ENCODE assay signal across 18 cellular contexts in the genomic region with DNA sequence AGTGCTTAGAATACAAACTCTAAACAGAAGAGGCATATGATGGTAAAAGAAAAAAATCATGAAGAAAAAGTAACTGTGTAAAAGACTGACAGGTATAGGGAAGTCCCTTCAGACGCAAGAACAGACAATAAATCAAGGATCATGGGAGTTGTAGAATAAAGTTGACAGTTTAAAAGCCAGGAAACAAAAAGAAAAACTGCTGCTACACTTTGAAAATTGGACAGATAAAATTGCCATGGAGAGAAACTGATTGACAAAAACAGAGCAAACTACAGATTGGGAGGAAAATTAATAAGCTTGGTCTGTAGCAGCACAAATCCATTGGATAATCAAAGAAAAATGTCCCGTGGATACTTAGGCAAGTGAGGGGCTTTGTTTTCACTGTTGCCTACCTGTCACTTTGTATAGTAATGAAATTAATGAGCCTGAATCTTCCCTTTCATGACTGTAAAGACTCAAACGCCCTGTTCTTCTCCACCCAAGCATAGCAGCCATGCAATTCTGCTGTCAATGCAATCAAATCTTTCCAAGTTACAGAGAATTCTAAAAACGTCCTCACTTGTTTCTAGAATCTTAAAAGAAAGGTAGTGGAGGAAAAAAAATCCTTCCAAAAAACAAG.
"Had no signal": no experiment of that assay in that cellular context is flagged by ENCODE, and none has a peak within 500 bp of the region (broad histone marks: within the 10 kb centered on the region; RNA-seq: fewer than 3 reads in every experiment).

No MANE protein-coding gene starts in this region.

- ATAC-seq: activated CD8-positive, alpha-beta T cell treated with anti-CD3 and anti-CD28 coated beads, Interleukin-2, amount 10 ng/mL, durations not matched to agents 7 days and 5 days; activated naive CD4-positive, alpha-beta T cell treated with anti-CD3 and anti-CD28 coated beads, Interleukin-2, amount 50 U/mL, for 72 hours; activated T-cell treated with anti-CD3 and anti-CD28 coated beads, Interleukin-2, amount 50 U/mL, for 72 hours; gastrocnemius medialis; left colon; naive thymus-derived CD4-positive, alpha-beta T cell; WTC11 had no signal

- H3K4me1 Mint-ChIP-seq: central memory CD8-positive, alpha-beta T cell; naive thymus-derived CD4-positive, alpha-beta T cell had no signal

- DNase-seq: activated CD8-positive, alpha-beta T cell treated with anti-CD3 and anti-CD28 coated beads, Interleukin-2, amount 10 ng/mL, durations not matched to agents 7 days and 5 days; activated naive CD4-positive, alpha-beta T cell; activated T-cell treated with anti-CD3 and anti-CD28 coated beads for 4 hours; activated T-cell treated with anti-CD3 and anti-CD28 coated beads, Interleukin-2, amount 50 U/mL, for 72 hours; gastrocnemius medialis; glutamatergic neuron; left colon; midbrain; naive thymus-derived CD4-positive, alpha-beta T cell; stimulated activated CD4-positive, alpha-beta T cell treated with anti-CD3 and anti-CD28 coated beads, Interleukin-1b, Interleukin-23, amount 100 ng/mL, for 48 hours; stimulated activated CD4-positive, alpha-beta T cell treated with anti-CD3 and anti-CD28 coated beads, Interleukin-4, amount 100 ng/mL, for 4 hours; stimulated activated naive CD4-positive, alpha-beta T cell; T-helper 2 cell; tibial artery had no signal

- H3K4me3 Mint-ChIP-seq: activated CD8-positive, alpha-beta T cell treated with anti-CD3 and anti-CD28 coated beads, Interleukin-2, amount 10 ng/mL, durations not matched to agents 7 days and 5 days; activated T-cell treated with anti-CD3 and anti-CD28 coated beads, Interleukin-2, amount 50 U/mL, for 72 hours; central memory CD8-positive, alpha-beta T cell; dendritic cell treated with granulocyte-macrophage colony-stimulating factor and Interleukin-4, amounts not matched to agents 40 ng/mL and 50 ng/mL, for 4 days; naive thymus-derived CD4-positive, alpha-beta T cell; WTC11 had no signal

- H3K27ac Mint-ChIP-seq: activated CD8-positive, alpha-beta T cell treated with anti-CD3 and anti-CD28 coated beads, Interleukin-2, amount 10 ng/mL, durations not matched to agents 7 days and 5 days; activated naive CD4-positive, alpha-beta T cell treated with anti-CD3 and anti-CD28 coated beads, Interleukin-2, amount 50 U/mL, for 72 hours; activated T-cell treated with anti-CD3 and anti-CD28 coated beads, Interleukin-2, amount 50 U/mL, for 72 hours; dendritic cell treated with granulocyte-macrophage colony-stimulating factor and Interleukin-4, amounts not matched to agents 40 ng/mL and 50 ng/mL, for 4 days; naive thymus-derived CD4-positive, alpha-beta T cell; WTC11 had no signal

- H3K9me3 Mint-ChIP-seq: WTC11 had no signal

- H3K36me3 Mint-ChIP-seq: activated naive CD4-positive, alpha-beta T cell treated with anti-CD3 and anti-CD28 coated beads, Interleukin-2, amount 50 U/mL, for 72 hours; naive thymus-derived CD4-positive, alpha-beta T cell; WTC11 had no signal

- H3K27me3 Mint-ChIP-seq: central memory CD8-positive, alpha-beta T cell; dendritic cell treated with granulocyte-macrophage colony-stimulating factor and Interleukin-4, amounts not matched to agents 40 ng/mL and 50 ng/mL, for 4 days; naive thymus-derived CD4-positive, alpha-beta T cell had no signal
